In the genomic region with DNA sequence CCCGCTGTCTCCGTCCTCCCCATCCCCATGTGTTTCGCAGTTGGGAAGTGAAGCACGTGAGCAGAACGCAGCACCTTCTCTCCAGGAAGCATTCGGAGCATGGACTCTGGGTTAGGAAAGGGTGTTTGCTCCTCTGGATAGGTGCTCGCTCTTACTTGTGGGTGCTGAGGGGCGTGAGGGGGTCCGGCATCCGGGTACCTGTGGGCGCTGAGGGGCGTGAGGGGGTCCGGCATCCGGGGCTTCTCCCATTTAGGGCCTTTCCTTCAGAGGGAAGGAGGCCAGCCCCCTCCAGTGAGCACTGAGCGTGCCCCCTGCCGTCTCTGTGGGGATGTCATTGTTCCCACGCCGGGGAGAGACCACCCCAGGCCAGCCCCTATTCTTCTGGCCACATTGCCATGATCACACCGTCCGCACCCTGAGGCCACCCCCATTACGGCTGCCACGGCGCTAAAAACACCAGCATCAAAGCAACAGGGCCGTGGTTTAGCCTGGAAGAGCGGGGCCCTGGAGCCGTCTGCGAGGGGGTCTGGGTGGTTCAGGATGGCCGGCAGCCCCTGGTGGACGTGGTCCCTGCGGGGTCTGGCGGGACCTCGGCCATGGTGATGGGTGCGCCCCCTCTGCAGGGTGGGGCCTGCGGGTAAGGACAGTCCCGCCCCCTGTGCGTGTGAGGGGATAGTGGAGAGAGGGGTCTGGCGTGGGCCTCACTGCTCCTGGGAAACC, we compare ENCODE assay signal across 1 cellular context.
TF ChIP-seq lines count a peak whose summit lies in the region.

No MANE protein-coding gene starts in this region.

TF ChIP-seq in H1, 55 proteins besides CTCF, POLR2A, EP300 and RAD21:
- TF ChIP-seq BCL11A (IDR thresholded peaks at IDR 0.05; ENCODE audit: low read depth in 2 of 2, low read length in 2 of 2), result no peak
- no peak for TF ChIP-seq KDM4A (IDR thresholded peaks at IDR 0.05; ENCODE audit: low read depth, low read length, severe bottlenecking)
- no peak for TF ChIP-seq CHD1 (IDR thresholded peaks at IDR 0.05; ENCODE audit: low read depth, low read length)
- TF ChIP-seq POLR2AphosphoS5 (IDR thresholded peaks at IDR 0.05; ENCODE audit: low read depth, low read length), result no peak
- no peak for TF ChIP-seq ZNF274 (IDR thresholded peaks at IDR 0.05; ENCODE audit: borderline replicate concordance, extremely low read depth, low read length)
- TF ChIP-seq SIN3A (conservative IDR thresholded peaks at IDR 0.05 in 1 of 2, IDR thresholded peaks at IDR 0.05 in 1 of 2; ENCODE audit: low read depth in 1 of 2, low read length in 2 of 2), result no peak
- TF ChIP-seq, protein P1, sequence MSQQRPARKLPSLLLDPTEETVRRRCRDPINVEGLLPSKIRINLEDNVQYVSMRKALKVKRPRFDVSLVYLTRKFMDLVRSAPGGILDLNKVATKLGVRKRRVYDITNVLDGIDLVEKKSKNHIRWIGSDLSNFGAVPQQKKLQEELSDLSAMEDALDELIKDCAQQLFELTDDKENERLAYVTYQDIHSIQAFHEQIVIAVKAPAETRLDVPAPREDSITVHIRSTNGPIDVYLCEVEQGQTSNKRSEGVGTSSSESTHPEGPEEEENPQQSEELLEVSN (IDR thresholded peaks at IDR 0.05), result no peak
- no peak for TF ChIP-seq RXRA (IDR thresholded peaks at IDR 0.05; ENCODE audit: insufficient read depth, low read depth, low read length)
- TF ChIP-seq EGR1 (IDR thresholded peaks at IDR 0.05; ENCODE audit: borderline replicate concordance, low read depth, low read length), result no peak
- TF ChIP-seq HDAC6 (IDR thresholded peaks at IDR 0.05; ENCODE audit: low read depth, low read length), result no peak
- TF ChIP-seq SP1 (IDR thresholded peaks at IDR 0.05; ENCODE audit: low read depth, low read length), result no peak
- TF ChIP-seq CTBP2 (IDR thresholded peaks at IDR 0.05; ENCODE audit: borderline replicate concordance, insufficient read depth, insufficient read length, low read length), result no peak
- TF ChIP-seq GTF2F1 (IDR thresholded peaks at IDR 0.05; ENCODE audit: borderline replicate concordance, low read depth, low read length), result no peak
- TF ChIP-seq SP4 (IDR thresholded peaks at IDR 0.05; ENCODE audit: low read length), result no peak
- TF ChIP-seq, protein P2, sequence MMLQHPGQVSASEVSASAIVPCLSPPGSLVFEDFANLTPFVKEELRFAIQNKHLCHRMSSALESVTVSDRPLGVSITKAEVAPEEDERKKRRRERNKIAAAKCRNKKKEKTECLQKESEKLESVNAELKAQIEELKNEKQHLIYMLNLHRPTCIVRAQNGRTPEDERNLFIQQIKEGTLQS (IDR thresholded peaks at IDR 0.05; ENCODE audit: insufficient read depth, low read depth, low read length), result no peak
- TF ChIP-seq YY1 (IDR thresholded peaks at IDR 0.05; ENCODE audit: low read depth, low read length), result no peak
- no peak for TF ChIP-seq ASH2L (IDR thresholded peaks at IDR 0.05; ENCODE audit: low read length)
